In the genomic region with DNA sequence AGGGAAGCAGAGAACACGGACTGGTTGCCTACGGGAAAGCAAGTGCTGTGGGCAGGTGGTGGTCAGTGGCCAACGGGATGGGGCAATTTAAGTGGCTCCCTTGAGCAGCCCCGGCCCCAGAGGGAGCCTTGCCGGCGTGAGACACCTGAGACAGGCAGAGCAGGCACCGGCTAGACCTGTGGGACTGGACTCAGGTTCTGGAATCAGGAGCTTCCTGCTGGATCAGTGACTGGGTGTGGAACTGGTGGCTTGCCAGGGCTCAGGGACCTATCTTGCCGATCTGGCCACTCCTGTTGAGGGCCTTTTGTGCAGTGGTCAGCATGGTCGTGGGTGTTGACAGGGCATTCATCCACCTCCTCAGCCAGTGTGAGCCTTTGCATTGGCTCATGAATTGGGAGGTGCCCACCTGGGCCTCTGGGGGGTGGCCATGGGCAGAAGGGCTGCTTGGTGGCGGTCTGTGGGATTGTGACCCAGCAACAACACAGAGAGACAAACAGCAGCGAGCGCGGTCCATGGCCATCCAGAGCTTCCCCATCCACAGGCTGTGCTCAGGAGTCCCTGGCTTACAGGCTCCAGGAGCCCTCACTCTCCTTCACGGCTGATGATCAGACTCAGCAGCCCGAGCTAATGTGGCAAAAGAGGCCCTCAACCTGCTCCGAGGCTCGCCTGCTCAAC, we compare ENCODE assay signal across 1 cellular context.
TF ChIP-seq lines count a peak whose summit lies in the region.

No MANE protein-coding gene starts in this region.

TF ChIP-seq in H1, 55 proteins besides CTCF, POLR2A, EP300 and RAD21 (continued from another document):
- no peak for TF ChIP-seq NANOG (IDR thresholded peaks at IDR 0.05; ENCODE audit: insufficient read depth, low read depth, low read length, poor library complexity, severe bottlenecking)
- no peak for TF ChIP-seq SUZ12 (IDR thresholded peaks at IDR 0.05; ENCODE audit: low read length)
- TF ChIP-seq SP1 (IDR thresholded peaks at IDR 0.05; ENCODE audit: low read depth, low read length) = no peak
- no peak for TF ChIP-seq SP2 (IDR thresholded peaks at IDR 0.05; ENCODE audit: low read length)
- TF ChIP-seq USF2 (IDR thresholded peaks at IDR 0.05; ENCODE audit: low read length) = no peak
- TF ChIP-seq NRF1 (IDR thresholded peaks at IDR 0.05; ENCODE audit: low read depth, low read length) = no peak
- TF ChIP-seq CHD7 (IDR thresholded peaks at IDR 0.05; ENCODE audit: insufficient replicate concordance, low read length) = no peak
- TF ChIP-seq SRF (IDR thresholded peaks at IDR 0.05; ENCODE audit: low read depth, low read length) = no peak
- no peak for TF ChIP-seq ASH2L (IDR thresholded peaks at IDR 0.05; ENCODE audit: low read length)
- TF ChIP-seq BRCA1 (IDR thresholded peaks at IDR 0.05; ENCODE audit: low read depth, low read length) = no peak
- no peak for TF ChIP-seq TCF12 (IDR thresholded peaks at IDR 0.05; ENCODE audit: low read depth, low read length)
- TF ChIP-seq CHD1 (IDR thresholded peaks at IDR 0.05; ENCODE audit: low read depth, low read length) = no peak
- TF ChIP-seq CTBP2 (IDR thresholded peaks at IDR 0.05; ENCODE audit: borderline replicate concordance, insufficient read depth, insufficient read length, low read length) = no peak
TF ChIP-seq in H1: peak in this region for 0.
